ENCODE assay signal across 8 cellular contexts in the genomic region with DNA sequence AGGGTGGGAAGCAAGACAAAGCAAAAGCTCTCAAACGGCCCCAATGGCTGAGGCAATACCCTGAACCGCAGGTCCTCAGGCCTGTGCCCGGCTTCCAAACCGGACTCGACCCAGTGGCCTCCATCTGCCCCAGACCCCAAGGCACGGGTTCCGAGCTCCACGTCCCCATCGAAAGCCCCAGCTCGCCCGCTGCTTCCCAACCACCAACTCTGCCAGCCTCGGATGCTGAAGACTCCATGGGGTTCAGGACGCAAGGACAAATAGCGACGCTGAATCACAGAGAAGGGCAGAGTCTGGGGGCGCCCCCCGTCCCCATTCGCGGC. TPM values are rescaled to one million over a fixed set of nuclear protein-coding genes. Genes with fewer than 3 reads are reported as not detected.
DNase-seq lines count a peak whose midpoint lies in the region; ATAC-seq, FAIRE-seq and TF ChIP-seq lines count a peak whose summit lies in the region.

No MANE protein-coding gene starts in this region.

- intact Hi-C loops in activated CD4-positive, alpha-beta T cell treated with anti-CD3 and anti-CD28 coated beads for 36 hours (cut with DNase I, micrococcal nuclease) = loop anchor here (2.0 kb wide), 2 partner anchors 18 to 172 kb away; no protein-coding TSS in a partner anchor
- intact Hi-C loops in kidney (cut with DNase I) = no loop called here

- no peak for TF ChIP-seq POLR2A in suprapubic skin (IDR thresholded peaks at IDR 0.05)

- TF ChIP-seq CTCF in kidney (IDR thresholded peaks at IDR 0.05; ENCODE audit: borderline replicate concordance, extremely low read depth, insufficient read depth) (no peak), suprapubic skin (IDR thresholded peaks at IDR 0.05) (no peak)

- H3K9me3 ChIP-seq in kidney (ENCODE audit: control insufficient read depth in 1 of 2, low read length in 2 of 2) (no peaks in the 10 kb centered on the region), suprapubic skin (no peaks in the 10 kb centered on the region)

- H3K27me3 ChIP-seq in suprapubic skin = no peaks in the 10 kb centered on the region

- no peaks in the 10 kb centered on the region for H3K27me3 Mint-ChIP-seq in activated CD4-positive, alpha-beta T cell treated with anti-CD3 and anti-CD28 coated beads for 36 hours
- H3K27me3 Mint-ChIP-seq in activated naive CD8-positive, alpha-beta T cell treated with anti-CD3 and anti-CD28 coated beads, Interleukin-2, amount 10 ng/mL, durations not matched to agents 7 days and 5 days = no peaks in the 10 kb centered on the region

- no peak for DNase-seq in activated CD4-positive, alpha-beta T cell treated with anti-CD3 and anti-CD28 coated beads for 36 hours
- no peak for DNase-seq in activated CD4-positive, alpha-beta T cell treated with anti-CD3 and anti-CD28 coated beads, Interleukin-2, amount 50 U/mL, for 4 hours
- DNase-seq in activated naive CD8-positive, alpha-beta T cell treated with anti-CD3 and anti-CD28 coated beads, Interleukin-2, amount 10 ng/mL, durations not matched to agents 7 days and 5 days = no peak
- no peak for DNase-seq in kidney
- DNase-seq in suprapubic skin (ENCODE audit: low spot score in 2 of 2) = no peak
- DNase-seq in effector CD8-positive, alpha-beta T cell (lab: John Stamatoyannopoulos, UW) = no peak
- DNase-seq in kidney glomerular epithelial cell (lab: John Stamatoyannopoulos, UW) = no peak
- DNase-seq in GM19238 (ENCODE audit: insufficient read length, low spot score) = no peak

- H3K4me1 ChIP-seq in kidney (ENCODE audit: control insufficient read depth in 1 of 2, insufficient read depth in 1 of 2, low read depth in 1 of 2, low read length in 2 of 2) (peaks cover 6 to 27% of the 10 kb centered on the region in 2 donors), suprapubic skin (peaks cover 48% of the 10 kb centered on the region)

- 1% methylated on average over 19 of the region's 19 CpGs for WGBS in suprapubic skin

- peak overlapping the region; percentile 65 to 84 for H3K9ac ChIP-seq in kidney (ENCODE audit: low read length in 2 of 2)

- ATAC-seq in activated CD4-positive, alpha-beta T cell treated with anti-CD3 and anti-CD28 coated beads for 36 hours = peak; percentile 3
- no peak for ATAC-seq in activated naive CD8-positive, alpha-beta T cell treated with anti-CD3 and anti-CD28 coated beads, Interleukin-2, amount 10 ng/mL, durations not matched to agents 7 days and 5 days (ENCODE audit: low read depth)

- H3K36me3 ChIP-seq in kidney (ENCODE audit: control insufficient read depth in 1 of 2, insufficient read depth in 2 of 2, low read length in 2 of 2) = peaks cover 0 to 6% of the 10 kb centered on the region in 2 donors
- H3K36me3 ChIP-seq in suprapubic skin = peaks cover 30% of the 10 kb centered on the region

- H3K4me1 Mint-ChIP-seq in activated CD4-positive, alpha-beta T cell treated with anti-CD3 and anti-CD28 coated beads for 36 hours = peaks cover 44% of the 10 kb centered on the region
- H3K4me1 Mint-ChIP-seq in activated naive CD8-positive, alpha-beta T cell treated with anti-CD3 and anti-CD28 coated beads, Interleukin-2, amount 10 ng/mL, durations not matched to agents 7 days and 5 days = peaks cover 35% of the 10 kb centered on the region

- peak overlapping the region; percentile 88 for H3K4me3 Mint-ChIP-seq in activated CD4-positive, alpha-beta T cell treated with anti-CD3 and anti-CD28 coated beads for 36 hours
- peak overlapping the region; percentile 86 for H3K4me3 Mint-ChIP-seq in activated naive CD8-positive, alpha-beta T cell treated with anti-CD3 and anti-CD28 coated beads, Interleukin-2, amount 10 ng/mL, durations not matched to agents 7 days and 5 days

- H3K27ac Mint-ChIP-seq in activated CD4-positive, alpha-beta T cell treated with anti-CD3 and anti-CD28 coated beads for 36 hours = peak overlapping the region; percentile 80
- peak overlapping the region; percentile 95 for H3K27ac Mint-ChIP-seq in activated naive CD8-positive, alpha-beta T cell treated with anti-CD3 and anti-CD28 coated beads, Interleukin-2, amount 10 ng/mL, durations not matched to agents 7 days and 5 days

- TF ChIP-seq EP300 in suprapubic skin (IDR thresholded peaks at IDR 0.05) = no peak

- CTCF ChIA-PET in activated CD4-positive, alpha-beta T cell treated with anti-CD3 and anti-CD28 coated beads for 36 hours (lab: Charles Lee) = interaction anchor here (0.7 to 2.1 kb wide), 5 partner anchors 8 to 150 kb away, joined by 3 to 7 read pairs (median 3); partner anchors contain the start of gene ARHGAP45

- POLR2A ChIA-PET in activated CD4-positive, alpha-beta T cell treated with anti-CD3 and anti-CD28 coated beads for 36 hours (lab: Charles Lee) = interaction anchor here (0.7 kb wide), 1 partner anchor 9 kb away, joined by 3 read pairs; no protein-coding TSS in a partner anchor
- POLR2A ChIA-PET in activated naive CD8-positive, alpha-beta T cell treated with anti-CD3 and anti-CD28 coated beads, Interleukin-2, amount 10 ng/mL, durations not matched to agents 7 days and 5 days (lab: Charles Lee) = interaction anchor here (1.2 to 2.5 kb wide), 7 partner anchors 12 to 179 kb away, joined by 3 to 12 read pairs (median 7); partner anchors contain the start of genes ARHGAP45 and CNN2

- H3K27ac ChIP-seq in kidney (ENCODE audit: low read depth in 2 of 2, low read length in 2 of 2) (no peak overlapping the region), suprapubic skin (peak overlapping the region; percentile 80)

- no peak for FAIRE-seq in kidney (lab: Jason Lieb, UNC)

- peaks cover under 1% of the 10 kb centered on the region for H3K9me3 Mint-ChIP-seq in activated CD4-positive, alpha-beta T cell treated with anti-CD3 and anti-CD28 coated beads for 36 hours (ENCODE audit: low read depth)
- H3K9me3 Mint-ChIP-seq in activated naive CD8-positive, alpha-beta T cell treated with anti-CD3 and anti-CD28 coated beads, Interleukin-2, amount 10 ng/mL, durations not matched to agents 7 days and 5 days = no peaks in the 10 kb centered on the region

- H3K4me3 ChIP-seq in kidney (ENCODE audit: low read length in 2 of 2) (peak overlapping the region; percentile 86 to 88), suprapubic skin (peak overlapping the region; percentile 96)

- H3K36me3 Mint-ChIP-seq in activated CD4-positive, alpha-beta T cell treated with anti-CD3 and anti-CD28 coated beads for 36 hours (ENCODE audit: low read depth) = peaks cover 25% of the 10 kb centered on the region
- H3K36me3 Mint-ChIP-seq in activated naive CD8-positive, alpha-beta T cell treated with anti-CD3 and anti-CD28 coated beads, Interleukin-2, amount 10 ng/mL, durations not matched to agents 7 days and 5 days = peaks cover 15% of the 10 kb centered on the region

RNA-seq across cellular contexts. Expression of gene POLR2E, which starts 0.6 kb away (rescaled TPM):
- 100 to 1,000 TPM; 171 to 229 TPM for total RNA-seq in activated CD4-positive, alpha-beta T cell treated with anti-CD3 and anti-CD28 coated beads for 36 hours
- 100 to 1,000 TPM; 142 to 163 TPM for total RNA-seq in activated naive CD8-positive, alpha-beta T cell treated with anti-CD3 and anti-CD28 coated beads, Interleukin-2, amount 10 ng/mL, durations not matched to agents 7 days and 5 days
- total RNA-seq in kidney (158 TPM), suprapubic skin (100 to 1,000 TPM in 3 of 4 donors, 10 to 100 TPM in 1; 84.1 to 142 (median 111) TPM)
- 189 TPM for polyA plus RNA-seq in kidney (ENCODE audit: insufficient read depth, low read depth, low replicate concordance)

RNA-seq across cellular contexts. Expression of gene GPX4, which starts 9.2 kb away (rescaled TPM):
- total RNA-seq in activated CD4-positive, alpha-beta T cell treated with anti-CD3 and anti-CD28 coated beads for 36 hours = 100 to 1,000 TPM; 192 to 218 TPM
- total RNA-seq in activated naive CD8-positive, alpha-beta T cell treated with anti-CD3 and anti-CD28 coated beads, Interleukin-2, amount 10 ng/mL, durations not matched to agents 7 days and 5 days = 100 to 1,000 TPM; 194 to 206 TPM
- total RNA-seq in kidney = 268 TPM
- polyA plus RNA-seq in kidney (ENCODE audit: insufficient read depth, low read depth, low replicate concordance) = 966 TPM
- total RNA-seq in suprapubic skin = 100 to 1,000 TPM; 267 to 359 (median 344) TPM

RNA-seq across cellular contexts. Expression of gene ARHGAP45, which starts 27.6 kb away (rescaled TPM):
- 100 to 1,000 TPM; 107 to 137 TPM for total RNA-seq in activated CD4-positive, alpha-beta T cell treated with anti-CD3 and anti-CD28 coated beads for 36 hours
- total RNA-seq in activated naive CD8-positive, alpha-beta T cell treated with anti-CD3 and anti-CD28 coated beads, Interleukin-2, amount 10 ng/mL, durations not matched to agents 7 days and 5 days = 100 to 1,000 TPM; 576 to 581 TPM
- total RNA-seq in kidney (50.0 TPM), suprapubic skin (10 to 100 TPM; 11.5 to 13.4 (median 12.6) TPM)
- polyA plus RNA-seq in kidney (ENCODE audit: insufficient read depth, low read depth, low replicate concordance) = 11.8 TPM

RNA-seq across cellular contexts. Expression of gene ABCA7, which starts 54.7 kb away (rescaled TPM):
- total RNA-seq in activated CD4-positive, alpha-beta T cell treated with anti-CD3 and anti-CD28 coated beads for 36 hours = 10 to 100 TPM; 14.4 to 16.9 TPM
- 100 to 1,000 TPM; 145 to 146 TPM for total RNA-seq in activated naive CD8-positive, alpha-beta T cell treated with anti-CD3 and anti-CD28 coated beads, Interleukin-2, amount 10 ng/mL, durations not matched to agents 7 days and 5 days
- total RNA-seq in kidney = 20.4 TPM
- polyA plus RNA-seq in kidney (ENCODE audit: insufficient read depth, low read depth, low replicate concordance) = 11.7 TPM
- total RNA-seq in suprapubic skin = 10 to 100 TPM; 29.8 to 97.6 (median 47.5) TPM

Comparison
In these comparisons a context has a peak if more than half of its experiments do, and no peak if none do; other contexts are left out.
1. RNA of gene ARHGAP45, which starts 27.6 kb away (total RNA-seq): 576 to 581 TPM in activated naive CD8-positive, alpha-beta T cell treated with anti-CD3 and anti-CD28 coated beads, Interleukin-2, amount 10 ng/mL, durations not matched to agents 7 days and 5 days; 107 to 137 TPM in activated CD4-positive, alpha-beta T cell treated with anti-CD3 and anti-CD28 coated beads for 36 hours, 50.0 TPM in kidney (single experiment) and 11.5 to 13.4 TPM in suprapubic skin; every median in the first group is over 4 times any median in the second.